9 cellular contexts compared by ENCODE assay signal in the genomic region with DNA sequence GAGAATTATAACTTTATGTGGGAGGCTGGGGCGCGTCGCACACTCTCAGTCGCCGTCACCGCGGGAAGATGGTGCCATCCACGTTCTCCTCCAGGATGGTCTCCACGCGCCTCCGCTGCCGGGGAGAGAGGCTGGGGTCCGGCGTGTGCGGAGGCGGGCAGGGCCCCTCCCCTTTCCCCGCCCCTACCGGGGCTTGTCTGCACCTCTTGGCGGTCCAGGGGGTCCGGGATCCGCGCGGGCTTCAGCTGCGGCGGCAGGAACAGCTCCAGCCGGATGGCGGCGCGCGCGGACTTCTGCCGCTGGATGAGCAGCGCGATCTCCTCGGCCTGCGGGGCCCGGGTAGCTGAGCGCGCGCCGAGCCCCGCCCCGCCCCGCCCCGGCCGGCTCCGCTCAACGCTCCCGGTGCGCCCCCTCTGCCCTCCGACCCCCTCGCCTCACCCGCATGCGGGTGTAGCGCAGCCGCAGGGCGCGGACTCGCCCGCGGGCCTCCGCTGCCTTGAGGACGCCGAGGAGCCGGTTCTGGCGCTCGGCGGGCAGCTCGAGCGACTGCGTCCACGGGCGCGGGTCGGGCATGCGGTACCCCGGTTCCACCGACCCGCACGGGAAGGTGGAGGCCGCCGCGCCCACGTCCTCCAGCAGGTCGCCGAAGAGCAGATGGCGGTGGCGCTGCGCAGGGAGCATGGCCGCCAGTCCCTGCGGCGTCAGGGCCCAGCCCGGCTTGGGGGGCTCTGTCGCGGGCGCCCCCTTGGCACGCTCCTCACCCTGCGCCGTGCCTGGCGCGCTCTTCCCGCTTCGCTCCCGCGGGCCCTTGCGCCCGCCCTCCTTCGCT. TPM values are rescaled to one million over a fixed set of nuclear protein-coding genes. Genes with fewer than 3 reads are reported as not detected.
A peak's percentile ranks its signal among the peaks of the same experiment; 100 is the strongest.
DNase-seq lines count a peak whose midpoint lies in the region; ATAC-seq and TF ChIP-seq lines count a peak whose summit lies in the region.
"Had no signal": no experiment of that assay in that cellular context is flagged by ENCODE, and none has a peak within 500 bp of the region (broad histone marks: within the 10 kb centered on the region; RNA-seq: fewer than 3 reads in every experiment).

No MANE protein-coding gene starts in this region.

- H3K36me3 ChIP-seq in trophoblast cell (ENCODE audit: control insufficient read depth in 1 of 2, insufficient read depth in 2 of 2, low read length in 2 of 2) (no peaks in the 10 kb centered on the region), uterus (no peaks in the 10 kb centered on the region)

- TF ChIP-seq POLR2A in uterus (IDR thresholded peaks at IDR 0.05): no peak

- H3K9me3 Mint-ChIP-seq in activated naive CD8-positive, alpha-beta T cell (ENCODE audit: low read depth): no peaks in the 10 kb centered on the region

- peak overlapping the region; percentile 91 for H3K4me2 ChIP-seq in trophoblast cell (ENCODE audit: low read length)

- H3K4me3 ChIP-seq in LNCaP clone FGC (ENCODE audit: low read depth, low read length) (peak overlapping the region; percentile 45), trophoblast cell (ENCODE audit: low read depth, low read length) (peak overlapping the region; percentile 67), uterus (peak overlapping the region in 1 of 2 donors; percentile 44)

- no peak overlapping the region for H3K14ac ChIP-seq in trophoblast cell (ENCODE audit: low read length)

- peaks cover 28% of the 10 kb centered on the region for H3K27me3 ChIP-seq in trophoblast cell (ENCODE audit: insufficient read depth, low read length)
- H3K27me3 ChIP-seq in uterus: peaks cover 0 to 12% of the 10 kb centered on the region in 2 donors

- H3K27ac ChIP-seq in trophoblast cell (ENCODE audit: low read depth, low read length) (no peak overlapping the region), uterus (no peak overlapping the region)

- peak overlapping the region; percentile 66 for H2AFZ ChIP-seq in trophoblast cell (ENCODE audit: insufficient read depth, low read length, poor library complexity)

- no peak for ATAC-seq in HG02623 (IDR thresholded peaks at IDR 0.05; ENCODE audit: unreplicated experiment)

- peak; percentile 84 for TF ChIP-seq CTCF in LNCaP clone FGC (IDR thresholded peaks at IDR 0.05; ENCODE audit: control insufficient read depth, extremely low read depth, insufficient read depth)
- TF ChIP-seq CTCF in uterus (IDR thresholded peaks at IDR 0.05): peak; percentile 35 to 62 (median 56)

- peak overlapping the region; percentile 16 for H4K12ac ChIP-seq in trophoblast cell (ENCODE audit: low read depth, low read length)

- H4K91ac ChIP-seq in trophoblast cell (ENCODE audit: low read depth, low read length): no peak overlapping the region

- H3K9ac ChIP-seq in trophoblast cell (ENCODE audit: low read length): no peak overlapping the region

- H3K18ac ChIP-seq in trophoblast cell (ENCODE audit: low read length): no peak overlapping the region

- no peak overlapping the region for H3K4ac ChIP-seq in trophoblast cell (ENCODE audit: low read depth, low read length)

- H3K79me2 ChIP-seq in trophoblast cell (ENCODE audit: control insufficient read depth, insufficient read depth, low read length, poor library complexity): peaks cover 10% of the 10 kb centered on the region

- no peak overlapping the region for H2BK120ac ChIP-seq in trophoblast cell (ENCODE audit: insufficient read depth, low read length, poor library complexity)

- H3K9me3 ChIP-seq in trophoblast cell (ENCODE audit: insufficient read depth, low read depth, low read length) (peaks cover 9% of the 10 kb centered on the region), uterus (peaks cover 0 to 4% of the 10 kb centered on the region in 2 donors)

- peaks cover 28% of the 10 kb centered on the region for H3K4me1 Mint-ChIP-seq in activated naive CD8-positive, alpha-beta T cell (ENCODE audit: low read depth)

- H3K4me3 Mint-ChIP-seq in activated naive CD8-positive, alpha-beta T cell: peak overlapping the region; percentile 78

- H2AK5ac ChIP-seq in trophoblast cell (ENCODE audit: low read length): no peak overlapping the region

- H4K8ac ChIP-seq in trophoblast cell (ENCODE audit: low read depth, low read length): no peak overlapping the region

- H3K4me1 ChIP-seq in trophoblast cell (ENCODE audit: control insufficient read depth in 1 of 2, insufficient read depth in 2 of 2, low read length in 2 of 2): peaks cover 14 to 21% of the 10 kb centered on the region in 2 experiments
- H3K4me1 ChIP-seq in uterus: peaks cover 5 to 14% of the 10 kb centered on the region in 2 donors

- intact Hi-C loops in head of caudate nucleus (cut with DNase I): no loop called here
- intact Hi-C loops in uterus (cut with DNase I; ENCODE audit: low total_unique reads): no loop called here

- H2BK12ac ChIP-seq in trophoblast cell (ENCODE audit: low read length): no peak overlapping the region

- no peaks in the 10 kb centered on the region for H3K27me3 Mint-ChIP-seq in activated naive CD8-positive, alpha-beta T cell

- DNase-seq in DMS114 treated with DMSO at 0.1 percent for 48 hours (lab: John Stamatoyannopoulos, UW; ENCODE audit: unreplicated experiment): peak; percentile 62
- DNase-seq in LNCaP clone FGC (ENCODE audit: low read depth): no peak
- DNase-seq in SK-N-DZ (ENCODE audit: low spot score): peak; percentile 91
- peak; percentile 32 to 93 (median 82) for DNase-seq in head of caudate nucleus
- DNase-seq in trophoblast cell: peak; percentile 49 to 71
- DNase-seq in uterus: peak in 1 of 2 donors; percentile 45

- no peak overlapping the region for H3K23ac ChIP-seq in trophoblast cell (ENCODE audit: low read length)

- no CpG with 5 or more reads among the region's 108 CpGs for WGBS in trophoblast cell (ENCODE audit: extremely low coverage, insufficient coverage, insufficient read length)

- peaks cover 11% of the 10 kb centered on the region for H3K79me1 ChIP-seq in trophoblast cell (ENCODE audit: low read length)

- no peak overlapping the region for H3K27ac Mint-ChIP-seq in activated naive CD8-positive, alpha-beta T cell

- no peaks in the 10 kb centered on the region for H3K36me3 Mint-ChIP-seq in activated naive CD8-positive, alpha-beta T cell

- no peak overlapping the region for H2BK5ac ChIP-seq in trophoblast cell (ENCODE audit: low read depth, low read length, poor library complexity)

RNA-seq across cellular contexts. Expression of gene LKAAEAR1, which starts 0.6 kb away (rescaled TPM):
- polyA plus RNA-seq in SK-N-DZ (2014; cell fraction: cytosol; rRNA removed): not detected in 2 replicates
- not detected in 2 replicates for polyA plus RNA-seq in SK-N-DZ (2014; cell fraction: nucleus; rRNA removed)
- not detected in 2 replicates for polyA plus RNA-seq in trophoblast cell (2013)
- not detected for total RNA-seq in uterus

RNA-seq across cellular contexts. Expression of gene OPRL1, which starts 3.7 kb away (rescaled TPM):
- polyA plus RNA-seq in SK-N-DZ (2014; cell fraction: cytosol; rRNA removed): 14.7 and 15.5 TPM in 2 replicates
- polyA plus RNA-seq in SK-N-DZ (2014; cell fraction: nucleus; rRNA removed): 7.1 and 11.7 TPM in 2 replicates
- polyA plus RNA-seq in trophoblast cell (2013): 1.1 and 1.4 TPM in 2 replicates
- total RNA-seq in uterus: 1 to 10 TPM in 1 of 4 donors, under 1 TPM in 2, not detected in 1; 0.51 to 1.9 (median 0.64) TPM

RNA-seq across cellular contexts. Expression of gene RGS19, which starts 4.3 kb away (rescaled TPM):
- polyA plus RNA-seq in SK-N-DZ (2014; cell fraction: cytosol; rRNA removed): 30.3 and 30.4 TPM in 2 replicates
- polyA plus RNA-seq in SK-N-DZ (2014; cell fraction: nucleus; rRNA removed): 28.4 and 31.8 TPM in 2 replicates
- polyA plus RNA-seq in trophoblast cell (2013): 7.5 and 8.3 TPM in 2 replicates
- 10 to 100 TPM in 1 of 4 donors, 1 to 10 TPM in 3; 4.6 to 38.8 (median 6.7) TPM for total RNA-seq in uterus

RNA-seq across cellular contexts. Expression of gene TCEA2, which starts 20.6 kb away (rescaled TPM):
- 33.1 and 37.2 TPM in 2 replicates for polyA plus RNA-seq in SK-N-DZ (2014; cell fraction: cytosol; rRNA removed)
- polyA plus RNA-seq in SK-N-DZ (2014; cell fraction: nucleus; rRNA removed): 164 and 170 TPM in 2 replicates
- 55.8 and 60.4 TPM in 2 replicates for polyA plus RNA-seq in trophoblast cell (2013)
- 10 to 100 TPM; 21.5 to 75.4 (median 27.2) TPM for total RNA-seq in uterus

RNA-seq across cellular contexts. Expression of gene NPBWR2, which starts 23.8 kb away (rescaled TPM):
- not detected in 2 replicates for polyA plus RNA-seq in SK-N-DZ (2014; cell fraction: cytosol; rRNA removed)
- polyA plus RNA-seq in SK-N-DZ (2014; cell fraction: nucleus; rRNA removed): not detected in 2 replicates
- polyA plus RNA-seq in trophoblast cell (2013): not detected in 2 replicates
- not detected for total RNA-seq in uterus
- polyA plus RNA-seq: adipose tissue had no signal
